Comparison of ENCODE assay signal across 1 cellular context in the genomic region with DNA sequence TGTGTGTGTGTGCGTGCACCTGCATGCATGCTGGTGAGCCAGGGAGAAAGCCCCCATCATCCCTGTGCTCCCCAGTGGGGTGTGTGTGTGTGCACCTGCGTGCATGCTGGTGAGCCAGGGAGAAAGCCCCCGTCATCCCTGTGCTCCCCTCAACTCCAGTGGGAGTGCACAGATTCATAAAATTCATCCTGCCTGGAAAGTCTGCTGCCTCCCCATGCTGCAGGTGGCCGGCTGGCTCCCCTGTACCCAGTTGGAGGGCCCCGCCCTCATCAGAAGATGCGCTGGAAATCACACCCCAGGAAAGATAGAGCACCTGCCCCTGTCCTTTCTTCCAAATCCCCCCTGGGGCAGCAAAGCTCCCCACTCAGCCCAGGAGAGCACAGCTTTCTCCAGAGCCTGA.
TF ChIP-seq lines count a peak whose summit lies in the region.

No MANE protein-coding gene starts in this region.

TF ChIP-seq in GM23338, 12 proteins besides CTCF, POLR2A, EP300 and RAD21 (continued from another document):
- TF ChIP-seq, protein P1, sequence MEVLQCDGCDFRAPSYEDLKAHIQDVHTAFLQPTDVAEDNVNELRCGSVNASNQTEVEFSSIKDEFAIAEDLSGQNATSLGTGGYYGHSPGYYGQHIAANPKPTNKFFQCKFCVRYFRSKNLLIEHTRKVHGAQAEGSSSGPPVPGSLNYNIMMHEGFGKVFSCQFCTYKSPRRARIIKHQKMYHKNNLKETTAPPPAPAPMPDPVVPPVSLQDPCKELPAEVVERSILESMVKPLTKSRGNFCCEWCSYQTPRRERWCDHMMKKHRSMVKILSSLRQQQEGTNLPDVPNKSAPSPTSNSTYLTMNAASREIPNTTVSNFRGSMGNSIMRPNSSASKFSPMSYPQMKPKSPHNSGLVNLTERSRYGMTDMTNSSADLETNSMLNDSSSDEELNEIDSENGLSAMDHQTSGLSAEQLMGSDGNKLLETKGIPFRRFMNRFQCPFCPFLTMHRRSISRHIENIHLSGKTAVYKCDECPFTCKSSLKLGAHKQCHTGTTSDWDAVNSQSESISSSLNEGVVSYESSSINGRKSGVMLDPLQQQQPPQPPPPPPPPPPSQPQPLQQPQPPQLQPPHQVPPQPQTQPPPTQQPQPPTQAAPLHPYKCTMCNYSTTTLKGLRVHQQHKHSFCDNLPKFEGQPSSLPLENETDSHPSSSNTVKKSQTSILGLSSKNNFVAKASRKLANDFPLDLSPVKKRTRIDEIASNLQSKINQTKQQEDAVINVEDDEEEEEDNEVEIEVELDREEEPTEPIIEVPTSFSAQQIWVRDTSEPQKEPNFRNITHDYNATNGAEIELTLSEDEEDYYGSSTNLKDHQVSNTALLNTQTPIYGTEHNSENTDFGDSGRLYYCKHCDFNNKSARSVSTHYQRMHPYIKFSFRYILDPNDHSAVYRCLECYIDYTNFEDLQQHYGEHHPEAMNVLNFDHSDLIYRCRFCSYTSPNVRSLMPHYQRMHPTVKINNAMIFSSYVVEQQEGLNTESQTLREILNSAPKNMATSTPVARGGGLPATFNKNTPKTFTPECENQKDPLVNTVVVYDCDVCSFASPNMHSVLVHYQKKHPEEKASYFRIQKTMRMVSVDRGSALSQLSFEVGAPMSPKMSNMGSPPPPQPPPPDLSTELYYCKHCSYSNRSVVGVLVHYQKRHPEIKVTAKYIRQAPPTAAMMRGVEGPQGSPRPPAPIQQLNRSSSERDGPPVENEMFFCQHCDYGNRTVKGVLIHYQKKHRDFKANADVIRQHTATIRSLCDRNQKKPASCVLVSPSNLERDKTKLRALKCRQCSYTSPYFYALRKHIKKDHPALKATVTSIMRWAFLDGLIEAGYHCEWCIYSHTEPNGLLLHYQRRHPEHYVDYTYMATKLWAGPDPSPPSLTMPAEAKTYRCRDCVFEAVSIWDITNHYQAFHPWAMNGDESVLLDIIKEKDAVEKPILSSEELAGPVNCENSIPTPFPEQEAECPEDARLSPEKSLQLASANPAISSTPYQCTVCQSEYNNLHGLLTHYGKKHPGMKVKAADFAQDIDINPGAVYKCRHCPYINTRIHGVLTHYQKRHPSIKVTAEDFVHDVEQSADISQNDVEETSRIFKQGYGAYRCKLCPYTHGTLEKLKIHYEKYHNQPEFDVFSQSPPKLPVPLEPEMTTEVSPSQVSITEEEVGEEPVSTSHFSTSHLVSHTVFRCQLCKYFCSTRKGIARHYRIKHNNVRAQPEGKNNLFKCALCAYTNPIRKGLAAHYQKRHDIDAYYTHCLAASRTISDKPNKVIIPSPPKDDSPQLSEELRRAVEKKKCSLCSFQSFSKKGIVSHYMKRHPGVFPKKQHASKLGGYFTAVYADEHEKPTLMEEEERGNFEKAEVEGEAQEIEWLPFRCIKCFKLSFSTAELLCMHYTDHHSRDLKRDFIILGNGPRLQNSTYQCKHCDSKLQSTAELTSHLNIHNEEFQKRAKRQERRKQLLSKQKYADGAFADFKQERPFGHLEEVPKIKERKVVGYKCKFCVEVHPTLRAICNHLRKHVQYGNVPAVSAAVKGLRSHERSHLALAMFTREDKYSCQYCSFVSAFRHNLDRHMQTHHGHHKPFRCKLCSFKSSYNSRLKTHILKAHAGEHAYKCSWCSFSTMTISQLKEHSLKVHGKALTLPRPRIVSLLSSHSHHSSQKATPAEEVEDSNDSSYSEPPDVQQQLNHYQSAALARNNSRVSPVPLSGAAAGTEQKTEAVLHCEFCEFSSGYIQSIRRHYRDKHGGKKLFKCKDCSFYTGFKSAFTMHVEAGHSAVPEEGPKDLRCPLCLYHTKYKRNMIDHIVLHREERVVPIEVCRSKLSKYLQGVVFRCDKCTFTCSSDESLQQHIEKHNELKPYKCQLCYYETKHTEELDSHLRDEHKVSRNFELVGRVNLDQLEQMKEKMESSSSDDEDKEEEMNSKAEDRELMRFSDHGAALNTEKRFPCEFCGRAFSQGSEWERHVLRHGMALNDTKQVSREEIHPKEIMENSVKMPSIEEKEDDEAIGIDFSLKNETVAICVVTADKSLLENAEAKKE (CRISPR knock-in tag; IDR thresholded peaks at IDR 0.05): no peak
- no peak for TF ChIP-seq CREB1 (CRISPR knock-in tag; IDR thresholded peaks at IDR 0.05; ENCODE audit: low read depth)
- TF ChIP-seq STAT1 (IDR thresholded peaks at IDR 0.05; ENCODE audit: unreplicated experiment): no peak
- no peak for TF ChIP-seq NANOG (IDR thresholded peaks at IDR 0.05; ENCODE audit: borderline replicate concordance)
- TF ChIP-seq POLR2AphosphoS5 (IDR thresholded peaks at IDR 0.05; ENCODE audit: low read depth): no peak
- TF ChIP-seq EZH2phosphoT487 (IDR thresholded peaks at IDR 0.05; ENCODE audit: unreplicated experiment): no peak
- TF ChIP-seq EZH2 (IDR thresholded peaks at IDR 0.05; ENCODE audit: low read depth, unreplicated experiment): no peak
- TF ChIP-seq JUNB (IDR thresholded peaks at IDR 0.05; ENCODE audit: unreplicated experiment): no peak
- TF ChIP-seq, protein P2, sequence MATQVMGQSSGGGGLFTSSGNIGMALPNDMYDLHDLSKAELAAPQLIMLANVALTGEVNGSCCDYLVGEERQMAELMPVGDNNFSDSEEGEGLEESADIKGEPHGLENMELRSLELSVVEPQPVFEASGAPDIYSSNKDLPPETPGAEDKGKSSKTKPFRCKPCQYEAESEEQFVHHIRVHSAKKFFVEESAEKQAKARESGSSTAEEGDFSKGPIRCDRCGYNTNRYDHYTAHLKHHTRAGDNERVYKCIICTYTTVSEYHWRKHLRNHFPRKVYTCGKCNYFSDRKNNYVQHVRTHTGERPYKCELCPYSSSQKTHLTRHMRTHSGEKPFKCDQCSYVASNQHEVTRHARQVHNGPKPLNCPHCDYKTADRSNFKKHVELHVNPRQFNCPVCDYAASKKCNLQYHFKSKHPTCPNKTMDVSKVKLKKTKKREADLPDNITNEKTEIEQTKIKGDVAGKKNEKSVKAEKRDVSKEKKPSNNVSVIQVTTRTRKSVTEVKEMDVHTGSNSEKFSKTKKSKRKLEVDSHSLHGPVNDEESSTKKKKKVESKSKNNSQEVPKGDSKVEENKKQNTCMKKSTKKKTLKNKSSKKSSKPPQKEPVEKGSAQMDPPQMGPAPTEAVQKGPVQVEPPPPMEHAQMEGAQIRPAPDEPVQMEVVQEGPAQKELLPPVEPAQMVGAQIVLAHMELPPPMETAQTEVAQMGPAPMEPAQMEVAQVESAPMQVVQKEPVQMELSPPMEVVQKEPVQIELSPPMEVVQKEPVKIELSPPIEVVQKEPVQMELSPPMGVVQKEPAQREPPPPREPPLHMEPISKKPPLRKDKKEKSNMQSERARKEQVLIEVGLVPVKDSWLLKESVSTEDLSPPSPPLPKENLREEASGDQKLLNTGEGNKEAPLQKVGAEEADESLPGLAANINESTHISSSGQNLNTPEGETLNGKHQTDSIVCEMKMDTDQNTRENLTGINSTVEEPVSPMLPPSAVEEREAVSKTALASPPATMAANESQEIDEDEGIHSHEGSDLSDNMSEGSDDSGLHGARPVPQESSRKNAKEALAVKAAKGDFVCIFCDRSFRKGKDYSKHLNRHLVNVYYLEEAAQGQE (IDR thresholded peaks at IDR 0.05; ENCODE audit: unreplicated experiment): no peak
- no peak for TF ChIP-seq ZNF114 (CRISPR knock-in tag; IDR thresholded peaks at IDR 0.05)
- no peak for TF ChIP-seq ZNF331 (CRISPR knock-in tag; IDR thresholded peaks at IDR 0.05; ENCODE audit: low read depth)
